In the genomic region with DNA sequence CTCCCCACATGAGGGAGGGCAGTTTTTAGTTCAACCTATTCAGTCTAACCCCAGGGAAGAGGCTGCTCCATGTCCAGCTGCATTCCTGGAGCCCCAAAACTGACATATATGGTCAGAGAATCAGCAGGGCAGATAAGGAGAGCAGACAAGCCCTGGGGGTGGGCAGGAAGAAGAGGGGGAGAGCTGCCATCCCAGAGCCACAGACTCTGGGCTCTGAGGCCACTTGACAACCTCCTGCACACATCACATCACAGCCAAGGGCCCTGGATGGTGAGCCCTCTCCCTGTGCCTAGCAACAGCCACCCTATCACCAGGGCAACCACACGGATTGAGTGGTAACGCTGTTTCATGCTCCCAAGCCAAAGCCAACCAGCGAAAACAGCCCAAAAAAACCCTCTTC, we compare ENCODE assay signal across 8 cellular contexts.
DNase-seq lines count a peak whose midpoint lies in the region; ATAC-seq and TF ChIP-seq lines count a peak whose summit lies in the region.

No MANE protein-coding gene starts in this region.

- no peak for ATAC-seq in GM18870 (IDR thresholded peaks at IDR 0.05; ENCODE audit: unreplicated experiment)

- TF ChIP-seq POLR2A in erythroblast (IDR thresholded peaks at IDR 0.05; ENCODE audit: low read length), result no peak

- CTCF ChIA-PET in activated naive CD4-positive, alpha-beta T cell treated with anti-CD3 and anti-CD28 coated beads, Interleukin-2, amount 10 ng/mL, durations not matched to agents 7 days and 5 days (lab: Charles Lee), result no interaction called here

- no peak overlapping the region for H3K4me3 Mint-ChIP-seq in activated naive CD4-positive, alpha-beta T cell treated with anti-CD3 and anti-CD28 coated beads, Interleukin-2, amount 10 ng/mL, durations not matched to agents 7 days and 5 days

- no peak overlapping the region for H3K27ac Mint-ChIP-seq in activated naive CD4-positive, alpha-beta T cell treated with anti-CD3 and anti-CD28 coated beads, Interleukin-2, amount 10 ng/mL, durations not matched to agents 7 days and 5 days

- H3K9me3 Mint-ChIP-seq in activated naive CD4-positive, alpha-beta T cell treated with anti-CD3 and anti-CD28 coated beads, Interleukin-2, amount 10 ng/mL, durations not matched to agents 7 days and 5 days, result no peaks in the 10 kb centered on the region

- no peaks in the 10 kb centered on the region for H3K27me3 Mint-ChIP-seq in activated naive CD4-positive, alpha-beta T cell treated with anti-CD3 and anti-CD28 coated beads, Interleukin-2, amount 10 ng/mL, durations not matched to agents 7 days and 5 days

- peak; percentile 23 for DNase-seq in DMS 273 (lab: John Stamatoyannopoulos, UW; ENCODE audit: unreplicated experiment)
- DNase-seq in DMS 273 treated with DMSO at 0.1 percent for 48 hours (lab: John Stamatoyannopoulos, UW), result no peak
- peak; percentile 58 for DNase-seq in amniotic epithelial cell (ENCODE audit: low read depth)
- peak in 36 of 51 donors; percentile 15 to 85 (median 56) for DNase-seq in hypothalamus (lab: John Stamatoyannopoulos, UW)
- no peak for DNase-seq in activated naive CD4-positive, alpha-beta T cell treated with anti-CD3 and anti-CD28 coated beads, Interleukin-2, amount 10 ng/mL, durations not matched to agents 7 days and 5 days
- DNase-seq in erythroblast (lab: John Stamatoyannopoulos, UW), result no peak

- H3K4me3 ChIP-seq in skin epidermis, result no peak overlapping the region

- H3K4me1 Mint-ChIP-seq in activated naive CD4-positive, alpha-beta T cell treated with anti-CD3 and anti-CD28 coated beads, Interleukin-2, amount 10 ng/mL, durations not matched to agents 7 days and 5 days, result peaks cover 49% of the 10 kb centered on the region

- peaks cover 46% of the 10 kb centered on the region for H3K36me3 Mint-ChIP-seq in activated naive CD4-positive, alpha-beta T cell treated with anti-CD3 and anti-CD28 coated beads, Interleukin-2, amount 10 ng/mL, durations not matched to agents 7 days and 5 days

- peak overlapping the region in 13 of 21 experiments; percentile 10 to 97 (median 40) for H3K27ac ChIP-seq in skin epidermis

Comparison
In these comparisons a context has a peak if more than half of its experiments do, and no peak if none do; other contexts are left out.
1. DNase-seq: peak in DMS 273 (single experiment), amniotic epithelial cell (single experiment) and hypothalamus (36 of 51); none in DMS 273 treated with DMSO at 0.1 percent for 48 hours (single experiment), activated naive CD4-positive, alpha-beta T cell treated with anti-CD3 and anti-CD28 coated beads, Interleukin-2, amount 10 ng/mL, durations not matched to agents 7 days and 5 days (single experiment) and erythroblast (0 of 2).